Comparison of ENCODE assay signal across 11 cellular contexts in genomic region chr5:79699766-79700400, GRCh38. TPM values are rescaled to one million over a fixed set of nuclear protein-coding genes. Genes with fewer than 3 reads are reported as not detected.
DNase-seq lines count a peak whose midpoint lies in the region; ATAC-seq, FAIRE-seq and TF ChIP-seq lines count a peak whose summit lies in the region.
"Had no signal": no experiment of that assay in that cellular context is flagged by ENCODE, and none has a peak within 500 bp of the region (broad histone marks: within the 10 kb centered on the region; RNA-seq: fewer than 3 reads in every experiment).

No MANE protein-coding gene starts in this region.

- peaks cover 4% of the 10 kb centered on the region for H3K27me3 Mint-ChIP-seq in activated T-helper 1 cell treated with anti-CD3 and anti-CD28 coated beads, Interleukin-12 subunit alpha, Interleukin-12 subunit beta, Interleukin-2, Interleukin-4 antibody, amounts not matched to agents 30 ng/mL and 10 ng/mL and 1 ng/mL, durations not matched to agents 14 hours and 24 hours and 36 hours (ENCODE audit: insufficient read depth)
- no peaks in the 10 kb centered on the region for H3K27me3 Mint-ChIP-seq in osteocyte (ENCODE audit: unreplicated experiment)

- ATAC-seq in GM19351 (IDR thresholded peaks at IDR 0.05; ENCODE audit: unreplicated experiment) (peak; percentile 89), HG02973 (IDR thresholded peaks at IDR 0.05; ENCODE audit: unreplicated experiment) (peak; percentile 84)

- H3K36me3 Mint-ChIP-seq in activated T-helper 1 cell treated with anti-CD3 and anti-CD28 coated beads, Interleukin-12 subunit alpha, Interleukin-12 subunit beta, Interleukin-2, Interleukin-4 antibody, amounts not matched to agents 30 ng/mL and 10 ng/mL and 1 ng/mL, durations not matched to agents 14 hours and 24 hours and 36 hours (ENCODE audit: low read depth) = no peaks in the 10 kb centered on the region
- no peaks in the 10 kb centered on the region for H3K36me3 Mint-ChIP-seq in osteocyte (ENCODE audit: unreplicated experiment)

- peak overlapping the region; percentile 9 for H3K4me3 Mint-ChIP-seq in activated T-helper 1 cell treated with anti-CD3 and anti-CD28 coated beads, Interleukin-12 subunit alpha, Interleukin-12 subunit beta, Interleukin-2, Interleukin-4 antibody, amounts not matched to agents 30 ng/mL and 10 ng/mL and 1 ng/mL, durations not matched to agents 14 hours and 24 hours and 36 hours
- no peak overlapping the region for H3K4me3 Mint-ChIP-seq in osteocyte (ENCODE audit: unreplicated experiment)

- H3K4me1 Mint-ChIP-seq in activated T-helper 1 cell treated with anti-CD3 and anti-CD28 coated beads, Interleukin-12 subunit alpha, Interleukin-12 subunit beta, Interleukin-2, Interleukin-4 antibody, amounts not matched to agents 30 ng/mL and 10 ng/mL and 1 ng/mL, durations not matched to agents 14 hours and 24 hours and 36 hours (ENCODE audit: low read depth) = peaks cover 22% of the 10 kb centered on the region
- H3K4me1 Mint-ChIP-seq in osteocyte (ENCODE audit: unreplicated experiment) = no peaks in the 10 kb centered on the region

- no peaks in the 10 kb centered on the region for H3K9me3 Mint-ChIP-seq in activated T-helper 1 cell treated with anti-CD3 and anti-CD28 coated beads, Interleukin-12 subunit alpha, Interleukin-12 subunit beta, Interleukin-2, Interleukin-4 antibody, amounts not matched to agents 30 ng/mL and 10 ng/mL and 1 ng/mL, durations not matched to agents 14 hours and 24 hours and 36 hours
- no peaks in the 10 kb centered on the region for H3K9me3 Mint-ChIP-seq in osteocyte (ENCODE audit: unreplicated experiment)

- FAIRE-seq in D721Med (lab: Jason Lieb, UNC) = no peak

- TF ChIP-seq CTCF in GM13977 (IDR thresholded peaks at IDR 0.05; ENCODE audit: extremely low read depth, insufficient read depth, missing control alignments) (no peak), osteocyte (IDR thresholded peaks at IDR 0.05) (no peak), D721Med (IDR thresholded peaks at IDR 0.05; ENCODE audit: insufficient read depth, missing control alignments) (no peak)

- in situ Hi-C loops in GM13977 (cut with MboI; ENCODE audit: low pct_unique_long_range_greater_than_20kb, low sequenced_read_pairs, unreplicated experiment) = no loop called here

- H3K27ac Mint-ChIP-seq in activated T-helper 1 cell treated with anti-CD3 and anti-CD28 coated beads, Interleukin-12 subunit alpha, Interleukin-12 subunit beta, Interleukin-2, Interleukin-4 antibody, amounts not matched to agents 30 ng/mL and 10 ng/mL and 1 ng/mL, durations not matched to agents 14 hours and 24 hours and 36 hours = peak overlapping the region; percentile 52
- no peak overlapping the region for H3K27ac Mint-ChIP-seq in osteocyte (ENCODE audit: unreplicated experiment)

- intact Hi-C loops in activated T-helper 1 cell treated with anti-CD3 and anti-CD28 coated beads, Interleukin-12 subunit alpha, Interleukin-12 subunit beta, Interleukin-2, Interleukin-4 antibody, amounts not matched to agents 30 ng/mL and 10 ng/mL and 1 ng/mL, durations not matched to agents 14 hours and 24 hours and 36 hours (cut with micrococcal nuclease) = loop anchor here (2.0 kb wide), 1 partner anchor 139 kb away; no protein-coding TSS in a partner anchor

- peak; percentile 70 for DNase-seq in GM13977 (ENCODE audit: low spot score)
- no peak for DNase-seq in activated T-helper 1 cell treated with anti-CD3 and anti-CD28 coated beads, Interleukin-12 subunit alpha, Interleukin-12 subunit beta, Interleukin-2, Interleukin-4 antibody, amounts not matched to agents 30 ng/mL and 10 ng/mL and 1 ng/mL, durations not matched to agents 14 hours and 24 hours and 36 hours (ENCODE audit: low spot score)
- no peak for DNase-seq in NCI-H524 (lab: John Stamatoyannopoulos, UW)
- DNase-seq in osteocyte (ENCODE audit: extremely low spot score, unreplicated experiment) = no peak
- DNase-seq in D721Med (ENCODE audit: insufficient read length, low spot score) = no peak
- no peak for DNase-seq in activated naive CD4-positive, alpha-beta T cell treated with Interleukin-2 at 50 U/mL for 16 hours
- DNase-seq: DND-41, foreskin fibroblast, NCI-H226 had no signal

RNA-seq across cellular contexts. Expression of gene CMYA5, which starts 10.2 kb away (rescaled TPM):
- total RNA-seq in activated T-helper 1 cell treated with anti-CD3 and anti-CD28 coated beads, Interleukin-12 subunit alpha, Interleukin-12 subunit beta, Interleukin-2, Interleukin-4 antibody, amounts not matched to agents 30 ng/mL and 10 ng/mL and 1 ng/mL, durations not matched to agents 14 hours and 24 hours and 36 hours = 0.10 and 0.15 TPM in 2 replicates
- 0.16 and 0.39 TPM in 2 replicates for total RNA-seq in osteocyte
